ENCODE assay signal across 1 cellular context in the genomic region with DNA sequence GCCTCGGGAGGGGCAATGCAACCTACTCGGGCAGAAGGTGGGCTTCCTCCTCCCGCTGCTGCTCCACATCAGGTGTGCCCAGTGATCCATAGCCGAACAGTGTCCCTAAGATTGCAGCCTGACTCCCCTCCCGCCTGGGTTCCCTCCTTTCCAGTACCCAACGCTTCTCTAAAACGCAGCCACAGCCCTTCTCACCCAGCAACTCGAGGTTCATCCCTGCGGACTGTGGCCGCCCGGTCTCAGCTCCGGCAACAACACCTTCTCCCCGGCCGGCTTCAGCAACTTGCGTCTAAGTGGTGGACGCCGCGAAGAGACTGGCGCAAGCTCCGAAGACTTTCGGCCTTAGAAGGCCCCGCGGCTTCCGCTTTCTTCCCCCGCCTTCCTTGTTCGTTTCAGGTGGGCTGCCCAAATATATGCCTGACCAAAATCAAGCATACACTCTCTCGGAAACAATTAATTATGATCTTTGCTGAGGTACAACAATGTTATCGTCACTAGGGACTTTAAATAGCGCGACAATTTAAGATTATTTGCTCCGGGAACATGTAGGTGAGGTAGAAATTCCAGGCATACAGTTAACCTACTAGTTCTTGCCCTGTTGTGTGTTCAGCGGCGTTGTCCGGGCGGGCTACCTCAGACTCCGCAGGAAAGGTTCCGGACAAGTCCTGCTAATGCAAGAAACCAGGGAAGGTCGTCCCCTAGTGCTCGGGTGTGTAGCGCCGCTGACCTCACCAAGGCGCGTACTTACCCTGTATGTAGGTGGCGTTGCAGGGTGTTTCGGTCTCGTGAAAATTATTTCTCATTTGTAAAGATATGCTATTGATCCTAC.
TF ChIP-seq lines count a peak whose summit lies in the region.

A gene with protein sequence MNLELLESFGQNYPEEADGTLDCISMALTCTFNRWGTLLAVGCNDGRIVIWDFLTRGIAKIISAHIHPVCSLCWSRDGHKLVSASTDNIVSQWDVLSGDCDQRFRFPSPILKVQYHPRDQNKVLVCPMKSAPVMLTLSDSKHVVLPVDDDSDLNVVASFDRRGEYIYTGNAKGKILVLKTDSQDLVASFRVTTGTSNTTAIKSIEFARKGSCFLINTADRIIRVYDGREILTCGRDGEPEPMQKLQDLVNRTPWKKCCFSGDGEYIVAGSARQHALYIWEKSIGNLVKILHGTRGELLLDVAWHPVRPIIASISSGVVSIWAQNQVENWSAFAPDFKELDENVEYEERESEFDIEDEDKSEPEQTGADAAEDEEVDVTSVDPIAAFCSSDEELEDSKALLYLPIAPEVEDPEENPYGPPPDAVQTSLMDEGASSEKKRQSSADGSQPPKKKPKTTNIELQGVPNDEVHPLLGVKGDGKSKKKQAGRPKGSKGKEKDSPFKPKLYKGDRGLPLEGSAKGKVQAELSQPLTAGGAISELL (minus strand): TSS at position 319 of the 829 bp plus-strand sequence. CDS start 105 bp downstream, at position 214.

TF ChIP-seq in K562, 482 proteins besides CTCF, POLR2A, EP300 and RAD21 (continued from another document and continues in another):
- TF ChIP-seq, protein P1, sequence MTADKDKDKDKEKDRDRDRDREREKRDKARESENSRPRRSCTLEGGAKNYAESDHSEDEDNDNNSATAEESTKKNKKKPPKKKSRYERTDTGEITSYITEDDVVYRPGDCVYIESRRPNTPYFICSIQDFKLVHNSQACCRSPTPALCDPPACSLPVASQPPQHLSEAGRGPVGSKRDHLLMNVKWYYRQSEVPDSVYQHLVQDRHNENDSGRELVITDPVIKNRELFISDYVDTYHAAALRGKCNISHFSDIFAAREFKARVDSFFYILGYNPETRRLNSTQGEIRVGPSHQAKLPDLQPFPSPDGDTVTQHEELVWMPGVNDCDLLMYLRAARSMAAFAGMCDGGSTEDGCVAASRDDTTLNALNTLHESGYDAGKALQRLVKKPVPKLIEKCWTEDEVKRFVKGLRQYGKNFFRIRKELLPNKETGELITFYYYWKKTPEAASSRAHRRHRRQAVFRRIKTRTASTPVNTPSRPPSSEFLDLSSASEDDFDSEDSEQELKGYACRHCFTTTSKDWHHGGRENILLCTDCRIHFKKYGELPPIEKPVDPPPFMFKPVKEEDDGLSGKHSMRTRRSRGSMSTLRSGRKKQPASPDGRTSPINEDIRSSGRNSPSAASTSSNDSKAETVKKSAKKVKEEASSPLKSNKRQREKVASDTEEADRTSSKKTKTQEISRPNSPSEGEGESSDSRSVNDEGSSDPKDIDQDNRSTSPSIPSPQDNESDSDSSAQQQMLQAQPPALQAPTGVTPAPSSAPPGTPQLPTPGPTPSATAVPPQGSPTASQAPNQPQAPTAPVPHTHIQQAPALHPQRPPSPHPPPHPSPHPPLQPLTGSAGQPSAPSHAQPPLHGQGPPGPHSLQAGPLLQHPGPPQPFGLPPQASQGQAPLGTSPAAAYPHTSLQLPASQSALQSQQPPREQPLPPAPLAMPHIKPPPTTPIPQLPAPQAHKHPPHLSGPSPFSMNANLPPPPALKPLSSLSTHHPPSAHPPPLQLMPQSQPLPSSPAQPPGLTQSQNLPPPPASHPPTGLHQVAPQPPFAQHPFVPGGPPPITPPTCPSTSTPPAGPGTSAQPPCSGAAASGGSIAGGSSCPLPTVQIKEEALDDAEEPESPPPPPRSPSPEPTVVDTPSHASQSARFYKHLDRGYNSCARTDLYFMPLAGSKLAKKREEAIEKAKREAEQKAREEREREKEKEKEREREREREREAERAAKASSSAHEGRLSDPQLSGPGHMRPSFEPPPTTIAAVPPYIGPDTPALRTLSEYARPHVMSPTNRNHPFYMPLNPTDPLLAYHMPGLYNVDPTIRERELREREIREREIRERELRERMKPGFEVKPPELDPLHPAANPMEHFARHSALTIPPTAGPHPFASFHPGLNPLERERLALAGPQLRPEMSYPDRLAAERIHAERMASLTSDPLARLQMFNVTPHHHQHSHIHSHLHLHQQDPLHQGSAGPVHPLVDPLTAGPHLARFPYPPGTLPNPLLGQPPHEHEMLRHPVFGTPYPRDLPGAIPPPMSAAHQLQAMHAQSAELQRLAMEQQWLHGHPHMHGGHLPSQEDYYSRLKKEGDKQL (CRISPR knock-in tag; IDR thresholded peaks at IDR 0.05; ENCODE audit: borderline replicate concordance), result no peak
- TF ChIP-seq MYNN (IDR thresholded peaks at IDR 0.05), result 0 out of 2 replicates have a peak, but pooled peaks have one; percentile 55
- TF ChIP-seq MYNN (CRISPR knock-in tag; IDR thresholded peaks at IDR 0.05), result no peak
- no peak for TF ChIP-seq TAF15 (IDR thresholded peaks at IDR 0.05; ENCODE audit: low read depth, low read length)
- peak; percentile 52; the same call in 1 of the 2 replicates for TF ChIP-seq ZNF445 (CRISPR knock-in tag; IDR thresholded peaks at IDR 0.05; ENCODE audit: low read depth)
- TF ChIP-seq L3MBTL2 (IDR thresholded peaks at IDR 0.05), result peak; percentile 74
- peak; percentile 97 for TF ChIP-seq PHF8 (IDR thresholded peaks at IDR 0.05; ENCODE audit: borderline replicate concordance, low read length)
- no peak for TF ChIP-seq PCBP2 (IDR thresholded peaks at IDR 0.05; ENCODE audit: low read depth, low read length, poor library complexity, severe bottlenecking)
- peak; percentile 55; the same call in 1 of the 2 replicates for TF ChIP-seq GTF2A2 (tag; IDR thresholded peaks at IDR 0.05)
- TF ChIP-seq NCOA2 (IDR thresholded peaks at IDR 0.05; ENCODE audit: partially characterized antibody in 2 of 2), result peak in 1 of 2 experiments; percentile 99
- TF ChIP-seq, protein P2, sequence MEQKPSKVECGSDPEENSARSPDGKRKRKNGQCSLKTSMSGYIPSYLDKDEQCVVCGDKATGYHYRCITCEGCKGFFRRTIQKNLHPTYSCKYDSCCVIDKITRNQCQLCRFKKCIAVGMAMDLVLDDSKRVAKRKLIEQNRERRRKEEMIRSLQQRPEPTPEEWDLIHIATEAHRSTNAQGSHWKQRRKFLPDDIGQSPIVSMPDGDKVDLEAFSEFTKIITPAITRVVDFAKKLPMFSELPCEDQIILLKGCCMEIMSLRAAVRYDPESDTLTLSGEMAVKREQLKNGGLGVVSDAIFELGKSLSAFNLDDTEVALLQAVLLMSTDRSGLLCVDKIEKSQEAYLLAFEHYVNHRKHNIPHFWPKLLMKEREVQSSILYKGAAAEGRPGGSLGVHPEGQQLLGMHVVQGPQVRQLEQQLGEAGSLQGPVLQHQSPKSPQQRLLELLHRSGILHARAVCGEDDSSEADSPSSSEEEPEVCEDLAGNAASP (IDR thresholded peaks at IDR 0.05), result no peak
- TF ChIP-seq MBD2 (IDR thresholded peaks at IDR 0.05; ENCODE audit: borderline replicate concordance, low read depth), result peak; percentile 94
- no peak for TF ChIP-seq RFX7 (CRISPR knock-in tag; IDR thresholded peaks at IDR 0.05)
- TF ChIP-seq, protein P3, sequence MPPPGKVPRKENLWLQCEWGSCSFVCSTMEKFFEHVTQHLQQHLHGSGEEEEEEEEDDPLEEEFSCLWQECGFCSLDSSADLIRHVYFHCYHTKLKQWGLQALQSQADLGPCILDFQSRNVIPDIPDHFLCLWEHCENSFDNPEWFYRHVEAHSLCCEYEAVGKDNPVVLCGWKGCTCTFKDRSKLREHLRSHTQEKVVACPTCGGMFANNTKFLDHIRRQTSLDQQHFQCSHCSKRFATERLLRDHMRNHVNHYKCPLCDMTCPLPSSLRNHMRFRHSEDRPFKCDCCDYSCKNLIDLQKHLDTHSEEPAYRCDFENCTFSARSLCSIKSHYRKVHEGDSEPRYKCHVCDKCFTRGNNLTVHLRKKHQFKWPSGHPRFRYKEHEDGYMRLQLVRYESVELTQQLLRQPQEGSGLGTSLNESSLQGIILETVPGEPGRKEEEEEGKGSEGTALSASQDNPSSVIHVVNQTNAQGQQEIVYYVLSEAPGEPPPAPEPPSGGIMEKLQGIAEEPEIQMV (tag; conservative IDR thresholded peaks at IDR 0.05; ENCODE audit: low read depth), result no peak
- peak; percentile 93 for TF ChIP-seq POLR2AphosphoS5 (IDR thresholded peaks at IDR 0.05; ENCODE audit: control insufficient read depth, insufficient read depth, low read depth, low read length)
- TF ChIP-seq KDM2B (CRISPR knock-in tag; IDR thresholded peaks at IDR 0.05), result peak; percentile 88; the same call in 1 of the 2 replicates
- no peak for TF ChIP-seq ZNF212 (CRISPR knock-in tag; IDR thresholded peaks at IDR 0.05)
- no peak for TF ChIP-seq ZNF695 (CRISPR knock-in tag; IDR thresholded peaks at IDR 0.05)
- no peak for TF ChIP-seq TSC22D4 (tag; IDR thresholded peaks at IDR 0.05)
- no peak for TF ChIP-seq ZNF512 (tag; IDR thresholded peaks at IDR 0.05)
- TF ChIP-seq IFI16 (CRISPR knock-in tag; IDR thresholded peaks at IDR 0.05), result no peak
- TF ChIP-seq NCOA1 (IDR thresholded peaks at IDR 0.05; ENCODE audit: low read depth), result peak; percentile 99
- TF ChIP-seq FOXA1 (IDR thresholded peaks at IDR 0.05; ENCODE audit: borderline replicate concordance), result no peak
- TF ChIP-seq CBX8 (IDR thresholded peaks at IDR 0.05; ENCODE audit: borderline replicate concordance, extremely low read depth, low read depth, low read length, poor library complexity, severe bottlenecking), result no peak
- TF ChIP-seq ZNF316 (IDR thresholded peaks at IDR 0.05), result 0 out of 2 replicates have a peak, but pooled peaks have one; percentile 27
- peak; percentile 85 for TF ChIP-seq ZNF24 (IDR thresholded peaks at IDR 0.05)
- TF ChIP-seq ARHGAP35 (IDR thresholded peaks at IDR 0.05; ENCODE audit: partially characterized antibody), result no peak
- no peak for TF ChIP-seq ZNF124 (CRISPR knock-in tag; IDR thresholded peaks at IDR 0.05)
- TF ChIP-seq ZNF408 (CRISPR knock-in tag; IDR thresholded peaks at IDR 0.05; ENCODE audit: low read depth), result no peak
- no peak for TF ChIP-seq ZBTB1 (CRISPR knock-in tag; IDR thresholded peaks at IDR 0.05; ENCODE audit: borderline replicate concordance, low read depth)
- TF ChIP-seq NFRKB (IDR thresholded peaks at IDR 0.05; ENCODE audit: low read depth), result peak; percentile 96; the same call in 1 of the 2 replicates
- peak; percentile 92 for TF ChIP-seq ELF2 (CRISPR knock-in tag; IDR thresholded peaks at IDR 0.05)
- TF ChIP-seq, protein P4, sequence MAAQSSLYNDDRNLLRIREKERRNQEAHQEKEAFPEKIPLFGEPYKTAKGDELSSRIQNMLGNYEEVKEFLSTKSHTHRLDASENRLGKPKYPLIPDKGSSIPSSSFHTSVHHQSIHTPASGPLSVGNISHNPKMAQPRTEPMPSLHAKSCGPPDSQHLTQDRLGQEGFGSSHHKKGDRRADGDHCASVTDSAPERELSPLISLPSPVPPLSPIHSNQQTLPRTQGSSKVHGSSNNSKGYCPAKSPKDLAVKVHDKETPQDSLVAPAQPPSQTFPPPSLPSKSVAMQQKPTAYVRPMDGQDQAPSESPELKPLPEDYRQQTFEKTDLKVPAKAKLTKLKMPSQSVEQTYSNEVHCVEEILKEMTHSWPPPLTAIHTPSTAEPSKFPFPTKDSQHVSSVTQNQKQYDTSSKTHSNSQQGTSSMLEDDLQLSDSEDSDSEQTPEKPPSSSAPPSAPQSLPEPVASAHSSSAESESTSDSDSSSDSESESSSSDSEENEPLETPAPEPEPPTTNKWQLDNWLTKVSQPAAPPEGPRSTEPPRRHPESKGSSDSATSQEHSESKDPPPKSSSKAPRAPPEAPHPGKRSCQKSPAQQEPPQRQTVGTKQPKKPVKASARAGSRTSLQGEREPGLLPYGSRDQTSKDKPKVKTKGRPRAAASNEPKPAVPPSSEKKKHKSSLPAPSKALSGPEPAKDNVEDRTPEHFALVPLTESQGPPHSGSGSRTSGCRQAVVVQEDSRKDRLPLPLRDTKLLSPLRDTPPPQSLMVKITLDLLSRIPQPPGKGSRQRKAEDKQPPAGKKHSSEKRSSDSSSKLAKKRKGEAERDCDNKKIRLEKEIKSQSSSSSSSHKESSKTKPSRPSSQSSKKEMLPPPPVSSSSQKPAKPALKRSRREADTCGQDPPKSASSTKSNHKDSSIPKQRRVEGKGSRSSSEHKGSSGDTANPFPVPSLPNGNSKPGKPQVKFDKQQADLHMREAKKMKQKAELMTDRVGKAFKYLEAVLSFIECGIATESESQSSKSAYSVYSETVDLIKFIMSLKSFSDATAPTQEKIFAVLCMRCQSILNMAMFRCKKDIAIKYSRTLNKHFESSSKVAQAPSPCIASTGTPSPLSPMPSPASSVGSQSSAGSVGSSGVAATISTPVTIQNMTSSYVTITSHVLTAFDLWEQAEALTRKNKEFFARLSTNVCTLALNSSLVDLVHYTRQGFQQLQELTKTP (IDR thresholded peaks at IDR 0.05; ENCODE audit: low read depth in 1 of 2, partially characterized antibody in 2 of 2), result peak in 1 of 2 experiments; percentile 94
- TF ChIP-seq NFE2L1 (tag; IDR thresholded peaks at IDR 0.05; ENCODE audit: borderline replicate concordance, low read depth), result no peak
- TF ChIP-seq BRF2 (IDR thresholded peaks at IDR 0.05; ENCODE audit: borderline replicate concordance, insufficient read depth, insufficient read length), result no peak
- peak; percentile 95; the same call in 1 of the 2 replicates for TF ChIP-seq GATAD2A (IDR thresholded peaks at IDR 0.05)
- TF ChIP-seq ZNF354B (CRISPR knock-in tag; IDR thresholded peaks at IDR 0.05), result peak; percentile 56
- no peak for TF ChIP-seq SMAD1 (IDR thresholded peaks at IDR 0.05; ENCODE audit: low read depth, low read length, partially characterized antibody)
- TF ChIP-seq ZNF584 (CRISPR knock-in tag; IDR thresholded peaks at IDR 0.05; ENCODE audit: low read depth), result 0 out of 2 replicates have a peak, but pooled peaks have one; percentile 75
- TF ChIP-seq SMAD3 (CRISPR knock-in tag; conservative IDR thresholded peaks at IDR 0.05), result peak; percentile 55; the same call in 1 of the 2 replicates
- TF ChIP-seq HMBOX1 (IDR thresholded peaks at IDR 0.05), result peak; percentile 78
- TF ChIP-seq COPS2 (conservative IDR thresholded peaks at IDR 0.05), result no peak
- no peak for TF ChIP-seq FOS (IDR thresholded peaks at IDR 0.05; ENCODE audit: extremely low read depth, insufficient read length)
